In genomic region chr2:108534577-108535379, GRCh38 we compare ENCODE assay signal across 8 cellular contexts. TPM values are rescaled to one million over a fixed set of nuclear protein-coding genes. Genes with fewer than 3 reads are reported as not detected.
DNase-seq lines count a peak whose midpoint lies in the region; ATAC-seq and TF ChIP-seq lines count a peak whose summit lies in the region.

No MANE protein-coding gene starts in this region.

- peak overlapping the region; percentile 95 for H3K4me3 ChIP-seq in BLaER1
- H3K4me3 ChIP-seq in Panc1 (ENCODE audit: low read depth in 2 of 2, low read length in 2 of 2), result peak overlapping the region; percentile 73 to 74
- H3K4me3 ChIP-seq in heart right ventricle, result peak overlapping the region; percentile 62 to 87 (median 76)

- peaks cover 49% of the 10 kb centered on the region for H4K20me1 ChIP-seq in BLaER1

- H3K36me3 ChIP-seq in BLaER1 (peaks cover 8% of the 10 kb centered on the region; the same call in 1 of the 2 replicates), Panc1 (ENCODE audit: control insufficient read depth, insufficient read depth, low read length) (no peaks in the 10 kb centered on the region), heart right ventricle (no peaks in the 10 kb centered on the region)

- intact Hi-C loops in Panc1 (cut with micrococcal nuclease; ENCODE audit: unreplicated experiment), result loop anchor here (5.0 kb wide), 1 partner anchor 43 kb away; no protein-coding TSS in a partner anchor
- intact Hi-C loops in heart right ventricle (cut with DNase I), result loop anchor here in 8 of 10 donors (2.0 to 10.0 kb wide), 7 partner anchors 42 to 100 kb away; no protein-coding TSS in a partner anchor
- intact Hi-C loops in posterior cingulate gyrus (cut with DNase I), result loop anchor here (5.0 to 10.0 kb wide), 2 partner anchors 43 to 90 kb away; partner anchors contain the start of gene GCC2

- H3K4me1 ChIP-seq in BLaER1, result peaks cover 44% of the 10 kb centered on the region
- H3K4me1 ChIP-seq in Panc1 (ENCODE audit: control insufficient read depth, insufficient read depth, low read length), result peaks cover 45% of the 10 kb centered on the region
- H3K4me1 ChIP-seq in heart right ventricle, result peaks cover 4 to 31% (median 26%) of the 10 kb centered on the region in 9 donors

- 0% methylated on average over 46 to 58 of the region's 59 CpGs for WGBS in heart right ventricle, 2 donors

- in situ Hi-C loops in Panc1 (cut with HindIII; ENCODE audit: low pct_unique_long_range_greater_than_20kb, low sequenced_read_pairs), result no loop called here

- no peak for TF ChIP-seq CTCF in Panc1 (IDR thresholded peaks at IDR 0.05)
- TF ChIP-seq CTCF in heart right ventricle (IDR thresholded peaks at IDR 0.05), result no peak

- H3K27me3 ChIP-seq in BLaER1, result no peaks in the 10 kb centered on the region
- no peaks in the 10 kb centered on the region for H3K27me3 ChIP-seq in Panc1 (ENCODE audit: control insufficient read depth, insufficient read depth, low read length)
- H3K27me3 ChIP-seq in heart right ventricle, result no peaks in the 10 kb centered on the region

- peak overlapping the region; percentile 96 for H3K27ac ChIP-seq in BLaER1
- H3K27ac ChIP-seq in Panc1 (ENCODE audit: low read length), result peak overlapping the region; percentile 80
- H3K27ac ChIP-seq in heart right ventricle, result peak overlapping the region; percentile 73 to 96 (median 89)

- CTCF ChIA-PET in Panc1 (lab: Charles Lee), result interaction anchor here (0.6 kb wide), 1 partner anchor 47 kb away, joined by 3 read pairs; no protein-coding TSS in a partner anchor

- H3K9me3 ChIP-seq in BLaER1, result no peaks in the 10 kb centered on the region
- H3K9me3 ChIP-seq in Panc1 (ENCODE audit: control insufficient read depth, insufficient read depth, low read depth, low read length), result no peaks in the 10 kb centered on the region
- no peaks in the 10 kb centered on the region for H3K9me3 ChIP-seq in heart right ventricle

- H3K9ac ChIP-seq in BLaER1, result peak overlapping the region; percentile 96

- peak overlapping the region; percentile 90 for H3K4me2 ChIP-seq in BLaER1

- BruUV-seq in Panc1 (replicated peaks; lab: Mats Ljungman, UMichigan), result no TSS peak

- no peak for DNase-seq in Panc1 (ENCODE audit: low read depth, low spot score)
- DNase-seq in activated naive CD4-positive, alpha-beta T cell treated with anti-CD3 and anti-CD28 coated beads, Interleukin-2, amount 50 U/mL, for 16 hours, result peak; percentile 36
- peak in 1 of 2 donors; percentile 19 for DNase-seq in heart right ventricle
- DNase-seq in posterior cingulate gyrus, result peak in 9 of 10 donors; percentile 10 to 90 (median 31)

- POLR2A ChIA-PET in Panc1 (lab: Charles Lee), result interaction anchor here (0.6 kb wide), 1 partner anchor 85 kb away, joined by 5 read pairs; the partner anchor contains the start of gene GCC2

- ATAC-seq in GM19035 (IDR thresholded peaks at IDR 0.05; ENCODE audit: unreplicated experiment) (peak; percentile 39), HG03280 (IDR thresholded peaks at IDR 0.05; ENCODE audit: unreplicated experiment) (peak; percentile 42), Panc1 (no peak), heart right ventricle (peak in 3 of 8 donors; percentile 7 to 13 (median 10)), GM19324 (IDR thresholded peaks at IDR 0.05; ENCODE audit: low FRiP score, unreplicated experiment) (no peak)

RNA-seq across cellular contexts. Expression of gene LIMS1, which starts 0.5 kb away (rescaled TPM):
- total RNA-seq in Panc1 (2021; ENCODE audit: unreplicated experiment), result 101 TPM
- polyA plus RNA-seq in Panc1 (2012; ENCODE audit: insufficient read length), result 84.4 TPM
- total RNA-seq in heart right ventricle, result 100 to 1,000 TPM in 3 of 10 donors, 10 to 100 TPM in 7; 69.7 to 122 (median 78.9) TPM
- 10 to 100 TPM; 18.8 to 24.4 TPM for polyA plus RNA-seq in heart right ventricle

Comparison
In these comparisons a context has a peak if more than half of its experiments do, and no peak if none do; other contexts are left out.
1. ATAC-seq: peak in GM19035 (single experiment) and HG03280 (single experiment); none in Panc1 (single experiment) and GM19324 (single experiment).
2. Peak in every context shown above with its lines, with median percentiles within 50 percentile points of each other: H3K27ac ChIP-seq and H3K4me3 ChIP-seq.